Comparison of ENCODE assay signal across 1 cellular context in genomic region chr2:29166237-29166630, GRCh38.
A peak's percentile ranks its signal among the peaks of the same experiment; 100 is the strongest.
TF ChIP-seq lines count a peak whose summit lies in the region.

No MANE protein-coding gene starts in this region.

TF ChIP-seq in IMR-90, 13 proteins besides CTCF, POLR2A, EP300 and RAD21:
- 0 out of 2 replicates have a peak, but pooled peaks have one; percentile 9 for TF ChIP-seq CEBPB (IDR thresholded peaks at IDR 0.05; ENCODE audit: low read depth, low read length)
- no peak for TF ChIP-seq MXI1 (IDR thresholded peaks at IDR 0.05; ENCODE audit: borderline replicate concordance, low read depth, low read length)
TF ChIP-seq in IMR-90: peak in this region for 1.
